2 cellular contexts compared by ENCODE assay signal in the genomic region with DNA sequence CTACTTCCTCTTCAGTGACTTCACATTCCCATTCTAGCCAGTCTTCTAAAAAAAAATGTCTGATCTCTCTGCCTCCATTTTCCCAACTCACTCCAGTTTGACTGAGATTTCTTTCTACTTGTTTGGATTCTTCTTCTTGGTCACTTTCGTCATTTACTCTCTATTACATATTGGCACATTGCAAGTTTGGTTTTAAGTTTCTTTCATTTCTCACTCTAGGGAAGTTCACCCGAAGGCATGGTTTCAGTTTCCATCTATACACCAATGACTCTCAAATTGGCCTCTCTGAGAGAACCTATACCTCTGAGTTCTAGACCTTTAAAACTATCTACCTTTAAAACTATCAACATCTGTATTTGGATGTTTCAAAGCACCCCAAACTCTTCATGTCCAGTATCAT.
TF ChIP-seq lines count a peak whose summit lies in the region.

No MANE protein-coding gene starts in this region.

TF ChIP-seq in SK-N-SH, 30 proteins besides CTCF, POLR2A, EP300 and RAD21 (continued from another document):
- TF ChIP-seq, protein P1, sequence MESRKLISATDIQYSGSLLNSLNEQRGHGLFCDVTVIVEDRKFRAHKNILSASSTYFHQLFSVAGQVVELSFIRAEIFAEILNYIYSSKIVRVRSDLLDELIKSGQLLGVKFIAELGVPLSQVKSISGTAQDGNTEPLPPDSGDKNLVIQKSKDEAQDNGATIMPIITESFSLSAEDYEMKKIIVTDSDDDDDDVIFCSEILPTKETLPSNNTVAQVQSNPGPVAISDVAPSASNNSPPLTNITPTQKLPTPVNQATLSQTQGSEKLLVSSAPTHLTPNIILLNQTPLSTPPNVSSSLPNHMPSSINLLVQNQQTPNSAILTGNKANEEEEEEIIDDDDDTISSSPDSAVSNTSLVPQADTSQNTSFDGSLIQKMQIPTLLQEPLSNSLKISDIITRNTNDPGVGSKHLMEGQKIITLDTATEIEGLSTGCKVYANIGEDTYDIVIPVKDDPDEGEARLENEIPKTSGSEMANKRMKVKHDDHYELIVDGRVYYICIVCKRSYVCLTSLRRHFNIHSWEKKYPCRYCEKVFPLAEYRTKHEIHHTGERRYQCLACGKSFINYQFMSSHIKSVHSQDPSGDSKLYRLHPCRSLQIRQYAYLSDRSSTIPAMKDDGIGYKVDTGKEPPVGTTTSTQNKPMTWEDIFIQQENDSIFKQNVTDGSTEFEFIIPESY (IDR thresholded peaks at IDR 0.05; ENCODE audit: borderline replicate concordance, low read depth), result no peak

TF ChIP-seq in SK-N-SH treated with all-trans-retinoic acid at 6 μM for 48 hours, 23 proteins besides CTCF, POLR2A, EP300 and RAD21 (continued from another document):
- TF ChIP-seq, protein P2, sequence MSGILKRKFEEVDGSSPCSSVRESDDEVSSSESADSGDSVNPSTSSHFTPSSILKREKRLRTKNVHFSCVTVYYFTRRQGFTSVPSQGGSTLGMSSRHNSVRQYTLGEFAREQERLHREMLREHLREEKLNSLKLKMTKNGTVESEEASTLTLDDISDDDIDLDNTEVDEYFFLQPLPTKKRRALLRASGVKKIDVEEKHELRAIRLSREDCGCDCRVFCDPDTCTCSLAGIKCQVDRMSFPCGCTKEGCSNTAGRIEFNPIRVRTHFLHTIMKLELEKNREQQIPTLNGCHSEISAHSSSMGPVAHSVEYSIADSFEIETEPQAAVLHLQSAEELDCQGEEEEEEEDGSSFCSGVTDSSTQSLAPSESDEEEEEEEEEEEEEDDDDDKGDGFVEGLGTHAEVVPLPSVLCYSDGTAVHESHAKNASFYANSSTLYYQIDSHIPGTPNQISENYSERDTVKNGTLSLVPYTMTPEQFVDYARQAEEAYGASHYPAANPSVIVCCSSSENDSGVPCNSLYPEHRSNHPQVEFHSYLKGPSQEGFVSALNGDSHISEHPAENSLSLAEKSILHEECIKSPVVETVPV (CRISPR knock-in tag; IDR thresholded peaks at IDR 0.05), result no peak
- TF ChIP-seq ZFP3 (CRISPR knock-in tag; IDR thresholded peaks at IDR 0.05) (no peak), ZNF8 (CRISPR knock-in tag; IDR thresholded peaks at IDR 0.05) (no peak), GLIS3 (CRISPR knock-in tag; IDR thresholded peaks at IDR 0.05) (no peak)
